11 cellular contexts compared by ENCODE assay signal in genomic region chr13:110640591-110641029, GRCh38. TPM values are rescaled to one million over a fixed set of nuclear protein-coding genes. Genes with fewer than 3 reads are reported as not detected.
DNase-seq lines count a peak whose midpoint lies in the region; ATAC-seq and TF ChIP-seq lines count a peak whose summit lies in the region.
"Had no signal": no experiment of that assay in that cellular context is flagged by ENCODE, and none has a peak within 500 bp of the region (broad histone marks: within the 10 kb centered on the region; RNA-seq: fewer than 3 reads in every experiment).

No MANE protein-coding gene starts in this region.

- H3K4ac ChIP-seq in H9 (ENCODE audit: low read depth, low read length) (no peak overlapping the region), mesendoderm (ENCODE audit: low read depth, low read length) (no peak overlapping the region)

- H3K36me3 ChIP-seq in adrenal gland (replicated peaks in 1 of 2) (peaks cover 0 to 85% of the 10 kb centered on the region in 2 donors), heart right ventricle (peaks cover 8 to 99% (median 55%) of the 10 kb centered on the region in 9 donors), mesendoderm (ENCODE audit: control insufficient read depth, insufficient read depth, low read length) (peaks cover 13% of the 10 kb centered on the region)

- intact Hi-C loops in adrenal gland (cut with DNase I): loop anchor here in 1 of 2 donors (10.0 kb wide), 1 partner anchor 54 kb away; no protein-coding TSS in a partner anchor
- intact Hi-C loops in heart right ventricle (cut with DNase I): no loop called here
- intact Hi-C loops in sciatic nerve (cut with DNase I): no loop called here

- DNase-seq in H9: peak; percentile 29
- DNase-seq in adrenal gland: peak; percentile 32 to 75 (median 66)
- DNase-seq in heart right ventricle: peak; percentile 56 to 60
- no peak for DNase-seq in sciatic nerve (ENCODE audit: low spot score)
- no peak for DNase-seq in COLO668 (lab: John Stamatoyannopoulos, UW; ENCODE audit: unreplicated experiment)
- DNase-seq in EL: no peak
- no peak for DNase-seq in RKO (ENCODE audit: low spot score)
- no peak for DNase-seq in mesendoderm
- DNase-seq: MG63 had no signal

- H2BK12ac ChIP-seq in H9 (ENCODE audit: insufficient read length, low read depth, low read length): no peak overlapping the region

- H3K27me3 ChIP-seq in H9 (ENCODE audit: insufficient read depth, low read length): no peaks in the 10 kb centered on the region
- H3K27me3 ChIP-seq in adrenal gland: no peaks in the 10 kb centered on the region
- H3K27me3 ChIP-seq in heart right ventricle: no peaks in the 10 kb centered on the region
- no peaks in the 10 kb centered on the region for H3K27me3 ChIP-seq in mesendoderm (ENCODE audit: insufficient read depth, low read length, poor library complexity)
- H3K27me3 ChIP-seq: MG63 had no signal

- H3K4me1 Mint-ChIP-seq in H9: peaks cover 5 to 7% of the 10 kb centered on the region in 2 experiments
- H3K4me1 Mint-ChIP-seq: activated naive CD4-positive, alpha-beta T cell treated with anti-CD3 and anti-CD28 coated beads, Interleukin-2, amount 50 U/mL, for 24 hours had no signal

- H3K79me2 ChIP-seq in H9 (ENCODE audit: insufficient read depth, low read length) (no peaks in the 10 kb centered on the region), mesendoderm (ENCODE audit: control insufficient read depth, insufficient read depth, low read length) (no peaks in the 10 kb centered on the region)

- H3K27me3 Mint-ChIP-seq in H9 (ENCODE audit: low read depth): no peaks in the 10 kb centered on the region; the same call in 1 of the 2 replicates
- H3K27me3 Mint-ChIP-seq: activated naive CD4-positive, alpha-beta T cell treated with anti-CD3 and anti-CD28 coated beads, Interleukin-2, amount 50 U/mL, for 24 hours had no signal

- H3K79me1 ChIP-seq in H9 (ENCODE audit: insufficient read depth, low read depth, low read length, poor library complexity, severe bottlenecking) (no peaks in the 10 kb centered on the region), mesendoderm (ENCODE audit: low read length) (peaks cover 3% of the 10 kb centered on the region)

- H2BK120ac ChIP-seq in H9 (ENCODE audit: low read depth, low read length, poor library complexity, severe bottlenecking): no peak overlapping the region
- H2BK120ac ChIP-seq in mesendoderm (ENCODE audit: low read depth, low read length): no peak overlapping the region

- H3K14ac ChIP-seq in H9 (ENCODE audit: insufficient read depth, low read length): no peak overlapping the region

- TF ChIP-seq POLR2A in adrenal gland (IDR thresholded peaks at IDR 0.05): no peak

- no peak overlapping the region for H2BK20ac ChIP-seq in H9 (ENCODE audit: low read depth, low read length, poor library complexity, severe bottlenecking)

- H2BK15ac ChIP-seq in H9 (ENCODE audit: low read depth, low read length): no peak overlapping the region
- H2BK15ac ChIP-seq in mesendoderm (replicated peaks; ENCODE audit: low read depth): no peak overlapping the region

- H3K27ac Mint-ChIP-seq in H9: peak overlapping the region in 2 of 3 experiments; percentile 77 to 91; a peak in 4 of 7 replicates
- H3K27ac Mint-ChIP-seq: activated naive CD4-positive, alpha-beta T cell treated with anti-CD3 and anti-CD28 coated beads, Interleukin-2, amount 50 U/mL, for 24 hours had no signal

- H4K91ac ChIP-seq in H9 (ENCODE audit: insufficient read length, low read depth, low read length): no peak overlapping the region

- no peak overlapping the region for H2AK5ac ChIP-seq in H9 (ENCODE audit: insufficient read length, low read length)
- H2AK5ac ChIP-seq in mesendoderm (ENCODE audit: low read length): no peak overlapping the region

- H3K9ac ChIP-seq in H9 (ENCODE audit: extremely low read depth, insufficient read length, low read length): no peak overlapping the region
- no peak overlapping the region for H3K9ac ChIP-seq in mesendoderm (ENCODE audit: low read length)

- ATAC-seq in heart right ventricle (peak in 7 of 8 donors; percentile 26 to 77 (median 61)), sciatic nerve (peak; percentile 29)

- H4K8ac ChIP-seq in H9 (replicated peaks; ENCODE audit: insufficient read length, low read depth, low read length) (no peak overlapping the region), mesendoderm (ENCODE audit: low read depth, low read length) (no peak overlapping the region)

- H3K36me3 Mint-ChIP-seq in H9 (ENCODE audit: insufficient read depth in 1 of 3, low read depth in 3 of 3): peaks cover 23 to 77% (median 64%) of the 10 kb centered on the region in 3 experiments

- H3K27ac ChIP-seq in H9 (ENCODE audit: insufficient read length, low read depth, low read length) (no peak overlapping the region), adrenal gland (peak overlapping the region in 3 of 5 donors; percentile 31 to 75 (median 60)), heart right ventricle (peak overlapping the region in 5 of 10 donors; percentile 25 to 65 (median 46)), mesendoderm (ENCODE audit: low read depth, low read length) (no peak overlapping the region)
- H3K27ac ChIP-seq: epithelial cell of prostate had no signal

- H4K5ac ChIP-seq in H9 (ENCODE audit: insufficient read length, low read depth, low read length) (no peak overlapping the region), mesendoderm (ENCODE audit: low read length) (no peak overlapping the region)

- H3K4me2 ChIP-seq in H9 (ENCODE audit: insufficient read depth, insufficient read length, low read length) (no peak overlapping the region), mesendoderm (ENCODE audit: low read length) (no peak overlapping the region)

- H3K4me1 ChIP-seq in H9 (ENCODE audit: insufficient read depth, low read length): peaks cover 2% of the 10 kb centered on the region
- H3K4me1 ChIP-seq in adrenal gland (replicated peaks in 1 of 2): peaks cover 13 to 23% of the 10 kb centered on the region in 2 donors
- H3K4me1 ChIP-seq in heart right ventricle: peaks cover 0 to 30% (median 21%) of the 10 kb centered on the region in 9 donors
- peaks cover 2% of the 10 kb centered on the region for H3K4me1 ChIP-seq in mesendoderm (ENCODE audit: control insufficient read depth, low read depth, low read length)

- no peak overlapping the region for H3K4me3 ChIP-seq in adrenal gland
- H3K4me3 ChIP-seq in heart right ventricle: no peak overlapping the region
- H3K4me3 ChIP-seq in mesendoderm (ENCODE audit: low read length): no peak overlapping the region
- H3K4me3 ChIP-seq: MG63 had no signal

- H4K20me1 ChIP-seq in H9 (ENCODE audit: control insufficient read depth, insufficient read depth, insufficient read length): no peaks in the 10 kb centered on the region

- no peak overlapping the region for H3K18ac ChIP-seq in H9 (ENCODE audit: insufficient read length, low read depth, low read length)
- no peak overlapping the region for H3K18ac ChIP-seq in mesendoderm (ENCODE audit: low read length)

- H3K23ac ChIP-seq in H9 (ENCODE audit: insufficient read length, low read depth, low read length) (no peak overlapping the region), mesendoderm (ENCODE audit: low read length) (no peak overlapping the region)

- H3K56ac ChIP-seq in H9 (ENCODE audit: insufficient read length, low read depth, low read length) (no peak overlapping the region), mesendoderm (ENCODE audit: low read length) (no peak overlapping the region)

- H2BK5ac ChIP-seq in H9 (ENCODE audit: insufficient read length, low read length) (no peak overlapping the region), mesendoderm (ENCODE audit: low read length) (no peak overlapping the region)

- H3T11ph ChIP-seq in H9 (ENCODE audit: low read length): no peak overlapping the region

- H3K23me2 ChIP-seq in H9 (ENCODE audit: insufficient read length, low read depth, low read length, poor library complexity, severe bottlenecking): no peaks in the 10 kb centered on the region

- no peaks in the 10 kb centered on the region for H3K9me3 Mint-ChIP-seq in H9
- H3K9me3 Mint-ChIP-seq: activated naive CD4-positive, alpha-beta T cell treated with anti-CD3 and anti-CD28 coated beads, Interleukin-2, amount 50 U/mL, for 24 hours had no signal

- H2AFZ ChIP-seq in H9 (ENCODE audit: low read length): no peak overlapping the region

- no CpG with 5 or more reads among the region's 13 CpGs for WGBS in H9 (ENCODE audit: extremely low coverage, insufficient read length, low lambda C conversion rate)
- 31 to 61% (median 48%) methylated on average over 5 to 13 of the region's 13 CpGs for WGBS in adrenal gland, 4 donors
- WGBS in heart right ventricle, 2 donors: 44 to 46% methylated on average over 13 of the region's 13 CpGs
- no CpG with 5 or more reads among the region's 13 CpGs for WGBS in mesendoderm (ENCODE audit: extremely low coverage, insufficient coverage, low lambda C conversion rate)

- TF ChIP-seq CTCF in H9 (conservative IDR thresholded peaks at IDR 0.05): no peak
- no peak for TF ChIP-seq CTCF in adrenal gland (IDR thresholded peaks at IDR 0.05)
- TF ChIP-seq CTCF in heart right ventricle (IDR thresholded peaks at IDR 0.05): no peak

- H3K9me3 ChIP-seq in H9 (ENCODE audit: control insufficient read depth, low read depth, low read length): no peaks in the 10 kb centered on the region
- no peaks in the 10 kb centered on the region for H3K9me3 ChIP-seq in adrenal gland (replicated peaks in 1 of 3)
- H3K9me3 ChIP-seq in heart right ventricle: no peaks in the 10 kb centered on the region
- H3K9me3 ChIP-seq: MG63 had no signal

- no peak overlapping the region for H3K4me3 Mint-ChIP-seq in H9
- H3K4me3 Mint-ChIP-seq: activated naive CD4-positive, alpha-beta T cell treated with anti-CD3 and anti-CD28 coated beads, Interleukin-2, amount 50 U/mL, for 24 hours had no signal

RNA-seq across cellular contexts. Expression of gene NAXD, which starts 25.3 kb away (rescaled TPM):
- total RNA-seq in H9 (2021) (24.8 and 25.5 TPM in 2 replicates), adrenal gland (10 to 100 TPM; 55.0 to 89.4 (median 58.5) TPM), heart right ventricle (10 to 100 TPM; 24.7 to 33.9 (median 27.8) TPM), sciatic nerve (38.9 TPM)
- polyA plus RNA-seq in adrenal gland (100 to 1,000 TPM in 2 of 3 donors, 10 to 100 TPM in 1; 48.5 to 107 (median 101) TPM), heart right ventricle (10 to 100 TPM; 22.1 to 43.4 TPM)
- 22.1 TPM for polyA plus RNA-seq in mesendoderm (2013, experiment 1 of 2)
- 22.1 TPM for polyA plus RNA-seq in mesendoderm (2013, experiment 2 of 2)

Comparison
In these comparisons a context has a peak if more than half of its experiments do, and no peak if none do; other contexts are left out.
1. DNase-seq: peak in H9 (single experiment), adrenal gland (7 of 7) and heart right ventricle (2 of 2); none in sciatic nerve (single experiment), COLO668 (single experiment), EL (single experiment), RKO (single experiment) and mesendoderm (single experiment).
2. H3K27ac ChIP-seq: peak in adrenal gland (3 of 5); none in H9 (single experiment) and mesendoderm (single experiment).